ENCODE assay signal across 26 cellular contexts in genomic region chr22:25710501-25710900, GRCh38. TPM values are rescaled to one million over a fixed set of nuclear protein-coding genes. Genes with fewer than 3 reads are reported as not detected.
A peak's percentile ranks its signal among the peaks of the same experiment; 100 is the strongest.
DNase-seq lines count a peak whose midpoint lies in the region; ATAC-seq, FAIRE-seq and TF ChIP-seq lines count a peak whose summit lies in the region.
"Had no signal": no experiment of that assay in that cellular context is flagged by ENCODE, and none has a peak within 500 bp of the region (broad histone marks: within the 10 kb centered on the region; RNA-seq: fewer than 3 reads in every experiment).

No MANE protein-coding gene starts in this region.

- DNase-seq in T-helper 1 cell = no peak
- no peak for DNase-seq in activated naive CD4-positive, alpha-beta T cell treated with anti-CD3 and anti-CD28 coated beads, Interleukin-2, amount 10 ng/mL, durations not matched to agents 7 days and 5 days
- DNase-seq in activated naive CD4-positive, alpha-beta T cell treated with anti-CD3 and anti-CD28 coated beads, Interleukin-2, amount 50 U/mL, for 72 hours (ENCODE audit: low spot score in 2 of 2) = no peak
- no peak for DNase-seq in activated T-helper 2 cell treated with anti-CD3 and anti-CD28 coated beads, Interferon-gamma antibody, Interleukin-2, Interleukin-4, amounts not matched to agents 10 μg/mL and 5 μg/mL and 100 μg/mL, durations not matched to agents 14 hours and 24 hours and 36 hours (ENCODE audit: low spot score)
- DNase-seq in urothelium cell line (ENCODE audit: low spot score) = no peak
- no peak for DNase-seq in gastrocnemius medialis
- DNase-seq in islet precursor cell = no peak
- DNase-seq: CD8-positive, alpha-beta T cell; DMS 273 treated with DMSO at 0.1 percent for 48 hours; DMS79; EL; GDM1; H9 had no signal

- H3K4me1 Mint-ChIP-seq in T-helper 1 cell treated with Interleukin-12 subunit alpha and Interleukin-12 subunit beta and Interleukin-4 antibody, amounts not matched to agents 30 μg/mL and 1 μg/mL, for 36 hours (ENCODE audit: low read depth) = peaks cover 49% of the 10 kb centered on the region
- H3K4me1 Mint-ChIP-seq in activated naive CD4-positive, alpha-beta T cell treated with anti-CD3 and anti-CD28 coated beads, Interleukin-2, amount 10 ng/mL, durations not matched to agents 7 days and 5 days = peaks cover 61% of the 10 kb centered on the region
- peaks cover 38% of the 10 kb centered on the region for H3K4me1 Mint-ChIP-seq in activated T-helper 2 cell treated with anti-CD3 and anti-CD28 coated beads, Interferon-gamma antibody, Interleukin-2, Interleukin-4, amounts not matched to agents 10 μg/mL and 5 μg/mL and 100 μg/mL, durations not matched to agents 14 hours and 24 hours and 36 hours (ENCODE audit: low read depth)
- H3K4me1 Mint-ChIP-seq: GM23338, H9 had no signal

- no peaks in the 10 kb centered on the region for H3K27me3 Mint-ChIP-seq in T-helper 1 cell treated with Interleukin-12 subunit alpha and Interleukin-12 subunit beta and Interleukin-4 antibody, amounts not matched to agents 30 μg/mL and 1 μg/mL, for 36 hours (ENCODE audit: low read depth)
- no peaks in the 10 kb centered on the region for H3K27me3 Mint-ChIP-seq in activated naive CD4-positive, alpha-beta T cell treated with anti-CD3 and anti-CD28 coated beads, Interleukin-2, amount 10 ng/mL, durations not matched to agents 7 days and 5 days
- no peaks in the 10 kb centered on the region for H3K27me3 Mint-ChIP-seq in activated T-helper 2 cell treated with anti-CD3 and anti-CD28 coated beads, Interferon-gamma antibody, Interleukin-2, Interleukin-4, amounts not matched to agents 10 μg/mL and 5 μg/mL and 100 μg/mL, durations not matched to agents 14 hours and 24 hours and 36 hours (ENCODE audit: low read depth)
- H3K27me3 Mint-ChIP-seq: B cell; CD4-positive, CD25-positive, alpha-beta regulatory T cell had no signal

- H3K4me3 Mint-ChIP-seq in T-helper 1 cell treated with Interleukin-12 subunit alpha and Interleukin-12 subunit beta and Interleukin-4 antibody, amounts not matched to agents 30 μg/mL and 1 μg/mL, for 36 hours = no peak overlapping the region
- no peak overlapping the region for H3K4me3 Mint-ChIP-seq in activated naive CD4-positive, alpha-beta T cell treated with anti-CD3 and anti-CD28 coated beads, Interleukin-2, amount 10 ng/mL, durations not matched to agents 7 days and 5 days
- no peak overlapping the region for H3K4me3 Mint-ChIP-seq in activated T-helper 2 cell treated with anti-CD3 and anti-CD28 coated beads, Interferon-gamma antibody, Interleukin-2, Interleukin-4, amounts not matched to agents 10 μg/mL and 5 μg/mL and 100 μg/mL, durations not matched to agents 14 hours and 24 hours and 36 hours (ENCODE audit: low read depth)
- H3K4me3 Mint-ChIP-seq: B cell; CD8-positive, alpha-beta T cell; GM23338; H9 had no signal

- peak overlapping the region; percentile 49 for H3K27ac Mint-ChIP-seq in T-helper 1 cell treated with Interleukin-12 subunit alpha and Interleukin-12 subunit beta and Interleukin-4 antibody, amounts not matched to agents 30 μg/mL and 1 μg/mL, for 36 hours
- H3K27ac Mint-ChIP-seq in activated naive CD4-positive, alpha-beta T cell treated with anti-CD3 and anti-CD28 coated beads, Interleukin-2, amount 10 ng/mL, durations not matched to agents 7 days and 5 days = peak overlapping the region; percentile 49
- peak overlapping the region in 1 of 2 donors; percentile 54 for H3K27ac Mint-ChIP-seq in activated naive CD4-positive, alpha-beta T cell treated with anti-CD3 and anti-CD28 coated beads, Interleukin-2, amount 50 U/mL, for 72 hours
- peak overlapping the region; percentile 91 for H3K27ac Mint-ChIP-seq in activated T-helper 2 cell treated with anti-CD3 and anti-CD28 coated beads, Interferon-gamma antibody, Interleukin-2, Interleukin-4, amounts not matched to agents 10 μg/mL and 5 μg/mL and 100 μg/mL, durations not matched to agents 14 hours and 24 hours and 36 hours
- H3K27ac Mint-ChIP-seq: CD8-positive, alpha-beta T cell; GM23338 had no signal

- H3K27me3 ChIP-seq in gastrocnemius medialis = no peaks in the 10 kb centered on the region
- H3K27me3 ChIP-seq: BLaER1 had no signal

- ATAC-seq in activated naive CD4-positive, alpha-beta T cell treated with anti-CD3 and anti-CD28 coated beads, Interleukin-2, amount 50 U/mL, for 72 hours = no peak
- ATAC-seq in gastrocnemius medialis = no peak
- ATAC-seq: CD8-positive, alpha-beta T cell; GM23338; HCT116 had no signal

- peaks cover 52% of the 10 kb centered on the region for H3K36me3 Mint-ChIP-seq in T-helper 1 cell treated with Interleukin-12 subunit alpha and Interleukin-12 subunit beta and Interleukin-4 antibody, amounts not matched to agents 30 μg/mL and 1 μg/mL, for 36 hours (ENCODE audit: low read depth)
- H3K36me3 Mint-ChIP-seq in activated naive CD4-positive, alpha-beta T cell treated with anti-CD3 and anti-CD28 coated beads, Interleukin-2, amount 10 ng/mL, durations not matched to agents 7 days and 5 days = peaks cover 67% of the 10 kb centered on the region
- peaks cover 0 to 40% of the 10 kb centered on the region in 2 donors for H3K36me3 Mint-ChIP-seq in activated naive CD4-positive, alpha-beta T cell treated with anti-CD3 and anti-CD28 coated beads, Interleukin-2, amount 50 U/mL, for 72 hours
- peaks cover 85% of the 10 kb centered on the region for H3K36me3 Mint-ChIP-seq in activated T-helper 2 cell treated with anti-CD3 and anti-CD28 coated beads, Interferon-gamma antibody, Interleukin-2, Interleukin-4, amounts not matched to agents 10 μg/mL and 5 μg/mL and 100 μg/mL, durations not matched to agents 14 hours and 24 hours and 36 hours (ENCODE audit: low read depth)

- in situ Hi-C loops in gastrocnemius medialis (cut with MboI; ENCODE audit: low sequenced_read_pairs in 4 of 4) = loop anchor here in 1 of 4 donors (25.0 kb wide), 1 partner anchor 248 kb away; no protein-coding TSS in a partner anchor

- H3K36me3 ChIP-seq in gastrocnemius medialis = no peaks in the 10 kb centered on the region

- no peak for TF ChIP-seq POLR2A in gastrocnemius medialis (IDR thresholded peaks at IDR 0.05)

- no peak for TF ChIP-seq CTCF in gastrocnemius medialis (IDR thresholded peaks at IDR 0.05 in 4 of 5, conservative IDR thresholded peaks at IDR 0.05 in 1 of 5)

- CTCF ChIA-PET in activated naive CD4-positive, alpha-beta T cell treated with anti-CD3 and anti-CD28 coated beads, Interleukin-2, amount 10 ng/mL, durations not matched to agents 7 days and 5 days (lab: Charles Lee) = interaction anchor here (0.8 to 1.8 kb wide), 6 partner anchors 10 to 159 kb away, joined by 3 to 10 read pairs (median 4); no protein-coding TSS in a partner anchor

- intact Hi-C loops in activated T-helper 2 cell treated with anti-CD3 and anti-CD28 coated beads, Interferon-gamma antibody, Interleukin-2, Interleukin-4, amounts not matched to agents 10 μg/mL and 5 μg/mL and 100 μg/mL, durations not matched to agents 14 hours and 24 hours and 36 hours (cut with micrococcal nuclease) = no loop called here
- intact Hi-C loops in gastrocnemius medialis (cut with DNase I; ENCODE audit: low total_unique reads) = no loop called here

- H3K9me3 ChIP-seq in gastrocnemius medialis = no peaks in the 10 kb centered on the region
- H3K9me3 ChIP-seq: BLaER1 had no signal

- H3K4me1 ChIP-seq in gastrocnemius medialis = peaks cover 6 to 15% of the 10 kb centered on the region in 2 donors

- no peaks in the 10 kb centered on the region for H3K9me3 Mint-ChIP-seq in T-helper 1 cell treated with Interleukin-12 subunit alpha and Interleukin-12 subunit beta and Interleukin-4 antibody, amounts not matched to agents 30 μg/mL and 1 μg/mL, for 36 hours
- H3K9me3 Mint-ChIP-seq in activated naive CD4-positive, alpha-beta T cell treated with anti-CD3 and anti-CD28 coated beads, Interleukin-2, amount 10 ng/mL, durations not matched to agents 7 days and 5 days = no peaks in the 10 kb centered on the region
- H3K9me3 Mint-ChIP-seq in activated naive CD4-positive, alpha-beta T cell treated with anti-CD3 and anti-CD28 coated beads, Interleukin-2, amount 50 U/mL, for 72 hours = no peaks in the 10 kb centered on the region
- no peaks in the 10 kb centered on the region for H3K9me3 Mint-ChIP-seq in activated T-helper 2 cell treated with anti-CD3 and anti-CD28 coated beads, Interferon-gamma antibody, Interleukin-2, Interleukin-4, amounts not matched to agents 10 μg/mL and 5 μg/mL and 100 μg/mL, durations not matched to agents 14 hours and 24 hours and 36 hours
- H3K9me3 Mint-ChIP-seq: CD4-positive, CD25-positive, alpha-beta regulatory T cell; CD8-positive, alpha-beta T cell; GM23338; H9 had no signal

- H3K4me3 ChIP-seq in gastrocnemius medialis = no peak overlapping the region
- H3K4me3 ChIP-seq: BLaER1, GM12878, GM23338 had no signal

- H3K27ac ChIP-seq in gastrocnemius medialis = no peak overlapping the region
- H3K27ac ChIP-seq: 22Rv1, BLaER1, C4-2B had no signal

- FAIRE-seq in urothelium cell line (lab: Jason Lieb, UNC) = peak; percentile 46
- FAIRE-seq: A204.1, D721Med, GM19239 had no signal

RNA-seq across cellular contexts. Expression of gene MYO18B, which starts 31.5 kb away (rescaled TPM):
- total RNA-seq in activated naive CD4-positive, alpha-beta T cell treated with anti-CD3 and anti-CD28 coated beads, Interleukin-2, amount 50 U/mL, for 72 hours = 1 to 10 TPM in 1 of 2 donors, under 1 TPM in 1; 0.98 to 5.9 TPM
- 6.0 and 6.1 TPM in 2 replicates for total RNA-seq in activated T-helper 2 cell treated with anti-CD3 and anti-CD28 coated beads, Interferon-gamma antibody, Interleukin-2, Interleukin-4, amounts not matched to agents 10 μg/mL and 5 μg/mL and 100 μg/mL, durations not matched to agents 14 hours and 24 hours and 36 hours
- 100 to 1,000 TPM; 273 to 408 (median 362) TPM for total RNA-seq in gastrocnemius medialis
- total RNA-seq: H4 had no signal

Comparison
In these comparisons a context has a peak if more than half of its experiments do, and no peak if none do; other contexts are left out.
1. RNA of gene MYO18B, which starts 31.5 kb away (total RNA-seq): 273 to 408 TPM in gastrocnemius medialis; 6.0 to 6.1 TPM in activated T-helper 2 cell treated with anti-CD3 and anti-CD28 coated beads, Interferon-gamma antibody, Interleukin-2, Interleukin-4, amounts not matched to agents 10 μg/mL and 5 μg/mL and 100 μg/mL, durations not matched to agents 14 hours and 24 hours and 36 hours and 0.98 to 5.9 TPM in activated naive CD4-positive, alpha-beta T cell treated with anti-CD3 and anti-CD28 coated beads, Interleukin-2, amount 50 U/mL, for 72 hours; every median in the first group is over 10 times any median in the second.